Comparison of ENCODE assay signal across 17 cellular contexts in the genomic region with DNA sequence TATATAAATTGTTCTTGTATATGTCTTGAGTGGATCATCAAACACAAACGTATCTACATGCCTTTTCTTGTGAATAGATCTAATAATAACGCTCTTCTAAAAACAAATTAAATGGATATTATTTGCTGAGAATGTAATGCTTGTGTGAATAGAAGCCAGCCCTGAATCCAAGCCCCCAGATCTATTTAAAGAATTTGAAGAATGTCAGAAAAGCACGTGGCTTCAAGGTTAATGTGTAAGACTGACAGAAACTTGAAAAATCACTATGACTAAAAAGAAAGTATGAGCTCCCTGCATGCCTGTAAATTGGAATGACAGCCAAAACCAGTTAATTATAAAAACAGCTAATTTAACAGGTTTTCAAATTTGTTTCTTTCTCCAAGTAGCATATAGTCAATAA. TPM values are rescaled to one million over a fixed set of nuclear protein-coding genes. Genes with fewer than 3 reads are reported as not detected.
DNase-seq lines count a peak whose midpoint lies in the region; TF ChIP-seq lines count a peak whose summit lies in the region.
"Had no signal": no experiment of that assay in that cellular context is flagged by ENCODE, and none has a peak within 500 bp of the region (broad histone marks: within the 10 kb centered on the region; RNA-seq: fewer than 3 reads in every experiment).

No MANE protein-coding gene starts in this region.

- DNase-seq in HCEC 1CT (peak; percentile 4), astrocyte of the spinal cord (ENCODE audit: low read depth, low spot score) (peak; percentile 31), kidney glomerular epithelial cell (lab: John Stamatoyannopoulos, UW) (peak; percentile 74), type B pancreatic cell (ENCODE audit: extremely low spot score, unreplicated experiment) (no peak), SJCRH30 (no peak), OCI-M1 (lab: John Stamatoyannopoulos, UW) (no peak)
- DNase-seq in activated effector memory CD4-positive, alpha-beta T cell treated with Interleukin-2 at 50 U/mL for 16 hours: no peak
- DNase-seq: activated CD4-positive, alpha-beta T cell treated with anti-CD3 and anti-CD28 coated beads for 1 hour; activated CD8-positive, alpha-beta memory T cell treated with anti-CD3 and anti-CD28 coated beads, Interleukin-2, amount 50 U/mL, for 4 hours; activated naive CD4-positive, alpha-beta T cell treated with anti-CD3 and anti-CD28 coated beads, Interleukin-2, amount 50 U/mL, for 16 hours; foreskin fibroblast; mammary epithelial cell; NCI-H1436 treated with DMSO at 0.1 percent for 48 hours; stimulated activated CD4-positive, alpha-beta T cell treated with anti-CD3 and anti-CD28 coated beads, Interleukin-4, amount 100 ng/mL, for 24 hours; T-helper 9 cell had no signal

- no peak overlapping the region for H3K27ac ChIP-seq in SJCRH30

- no peaks in the 10 kb centered on the region for H3K9me3 Mint-ChIP-seq in type B pancreatic cell
- H3K9me3 Mint-ChIP-seq: neural crest cell had no signal

- H3K27me3 Mint-ChIP-seq in type B pancreatic cell: peaks cover under 1% of the 10 kb centered on the region

- no peaks in the 10 kb centered on the region for H3K36me3 Mint-ChIP-seq in type B pancreatic cell

- TF ChIP-seq CTCF in astrocyte of the spinal cord (IDR thresholded peaks at IDR 0.05; ENCODE audit: low read depth, low read length): no peak
- TF ChIP-seq CTCF in type B pancreatic cell (conservative IDR thresholded peaks at IDR 0.05): no peak

- H3K27me3 ChIP-seq in SJCRH30: no peaks in the 10 kb centered on the region

- H3K4me3 ChIP-seq in astrocyte of the spinal cord (ENCODE audit: low read depth, low read length) (no peak overlapping the region), SJCRH30 (no peak overlapping the region)
- H3K4me3 ChIP-seq: GM12878 had no signal

- peak overlapping the region; percentile 42 for H3K27ac Mint-ChIP-seq in type B pancreatic cell

- H3K4me1 Mint-ChIP-seq in type B pancreatic cell (ENCODE audit: unreplicated experiment): peaks cover 20% of the 10 kb centered on the region

- H3K9me3 ChIP-seq in SJCRH30 (replicated peaks): no peaks in the 10 kb centered on the region

- peaks cover 8% of the 10 kb centered on the region; the same call in 1 of the 2 replicates for H3K4me1 ChIP-seq in SJCRH30

- H3K36me3 ChIP-seq in SJCRH30: no peaks in the 10 kb centered on the region

- H3K4me3 Mint-ChIP-seq in type B pancreatic cell: no peak overlapping the region
- H3K4me3 Mint-ChIP-seq: neural crest cell had no signal

- in situ Hi-C loops in astrocyte of the spinal cord (cut with HindIII; ENCODE audit: low sequenced_read_pairs): no loop called here

RNA-seq across cellular contexts. Expression of gene ATRNL1, which starts 43.2 kb away (rescaled TPM):
- 9.5 and 38.4 TPM in 2 replicates for total RNA-seq in type B pancreatic cell (ENCODE audit: low replicate concordance)
- 23.1 and 26.3 TPM in 2 replicates for total RNA-seq in SJCRH30 (2014; rRNA removed; shearing (Covaris generic))

Comparison
In these comparisons a context has a peak if more than half of its experiments do, and no peak if none do; other contexts are left out.
1. DNase-seq: peak in HCEC 1CT (single experiment), astrocyte of the spinal cord (single experiment) and kidney glomerular epithelial cell (single experiment); none in type B pancreatic cell (single experiment), SJCRH30 (0 of 2), OCI-M1 (single experiment) and activated effector memory CD4-positive, alpha-beta T cell treated with Interleukin-2 at 50 U/mL for 16 hours (single experiment).